Comparison of ENCODE assay signal across 1 cellular context in genomic region chr2:212451786-212452200, GRCh38.
TF ChIP-seq lines count a peak whose summit lies in the region.

No MANE protein-coding gene starts in this region.

TF ChIP-seq in HepG2, 621 proteins besides CTCF, POLR2A, EP300 and RAD21 (continued from another document and continues in another):
- TF ChIP-seq ZBED4 (CRISPR knock-in tag; IDR thresholded peaks at IDR 0.05; ENCODE audit: borderline replicate concordance): no peak
- no peak for TF ChIP-seq ZSCAN22 (CRISPR knock-in tag; IDR thresholded peaks at IDR 0.05)
- no peak for TF ChIP-seq ZNF230 (CRISPR knock-in tag; IDR thresholded peaks at IDR 0.05)
- no peak for TF ChIP-seq E2F5 (CRISPR knock-in tag; conservative IDR thresholded peaks at IDR 0.05)
- no peak for TF ChIP-seq ZNF646 (CRISPR knock-in tag; IDR thresholded peaks at IDR 0.05)
- TF ChIP-seq MEIS2 (CRISPR knock-in tag; IDR thresholded peaks at IDR 0.05): no peak
- no peak for TF ChIP-seq KDM3A (CRISPR knock-in tag; IDR thresholded peaks at IDR 0.05; ENCODE audit: low read depth)
- no peak for TF ChIP-seq STAG1 (CRISPR knock-in tag; IDR thresholded peaks at IDR 0.05)
- no peak for TF ChIP-seq MYPOP (CRISPR knock-in tag; IDR thresholded peaks at IDR 0.05)
- no peak for TF ChIP-seq ZNF891 (CRISPR knock-in tag; IDR thresholded peaks at IDR 0.05)
- TF ChIP-seq BCLAF1 (IDR thresholded peaks at IDR 0.05): no peak
- no peak for TF ChIP-seq NRL (CRISPR knock-in tag; IDR thresholded peaks at IDR 0.05; ENCODE audit: borderline replicate concordance)
- no peak for TF ChIP-seq ZNF547 (CRISPR knock-in tag; IDR thresholded peaks at IDR 0.05)
- TF ChIP-seq ZNF775 (CRISPR knock-in tag; IDR thresholded peaks at IDR 0.05; ENCODE audit: borderline replicate concordance): no peak
- no peak for TF ChIP-seq RAD51 (IDR thresholded peaks at IDR 0.05; ENCODE audit: borderline replicate concordance)
- no peak for TF ChIP-seq CBX5 (CRISPR knock-in tag; IDR thresholded peaks at IDR 0.05; ENCODE audit: borderline replicate concordance)
- no peak for TF ChIP-seq HNRNPUL1 (IDR thresholded peaks at IDR 0.05; ENCODE audit: low read depth, low read length)
- no peak for TF ChIP-seq KLF6 (CRISPR knock-in tag; IDR thresholded peaks at IDR 0.05)
- no peak for TF ChIP-seq BRF2 (CRISPR knock-in tag; IDR thresholded peaks at IDR 0.05)
- no peak for TF ChIP-seq REPIN1 (CRISPR knock-in tag; IDR thresholded peaks at IDR 0.05; ENCODE audit: borderline replicate concordance, low read depth)
- no peak for TF ChIP-seq ZNF816 (CRISPR knock-in tag; IDR thresholded peaks at IDR 0.05; ENCODE audit: borderline replicate concordance)
- no peak for TF ChIP-seq RARG (CRISPR knock-in tag; IDR thresholded peaks at IDR 0.05; ENCODE audit: low read depth)
- TF ChIP-seq ARID4A (CRISPR knock-in tag; IDR thresholded peaks at IDR 0.05; ENCODE audit: borderline replicate concordance): no peak
- TF ChIP-seq HOXA3 (CRISPR knock-in tag; IDR thresholded peaks at IDR 0.05): no peak
- TF ChIP-seq MTF1 (CRISPR knock-in tag; IDR thresholded peaks at IDR 0.05): no peak
- no peak for TF ChIP-seq ZNF264 (CRISPR knock-in tag; IDR thresholded peaks at IDR 0.05)
- no peak for TF ChIP-seq ZBTB8A (CRISPR knock-in tag; IDR thresholded peaks at IDR 0.05; ENCODE audit: borderline replicate concordance, low read depth)
- 0 out of 2 replicates have a peak, but pooled peaks have one; percentile 39 for TF ChIP-seq ZKSCAN8 (CRISPR knock-in tag; IDR thresholded peaks at IDR 0.05; ENCODE audit: borderline replicate concordance)
- TF ChIP-seq HINFP (CRISPR knock-in tag; IDR thresholded peaks at IDR 0.05; ENCODE audit: low read depth): no peak
- no peak for TF ChIP-seq MXD1 (CRISPR knock-in tag; IDR thresholded peaks at IDR 0.05)
- TF ChIP-seq YEATS4 (CRISPR knock-in tag; IDR thresholded peaks at IDR 0.05; ENCODE audit: borderline replicate concordance): no peak
- TF ChIP-seq ZKSCAN1 (IDR thresholded peaks at IDR 0.05; ENCODE audit: low read length): no peak
- no peak for TF ChIP-seq ZNF781 (CRISPR knock-in tag; IDR thresholded peaks at IDR 0.05; ENCODE audit: borderline replicate concordance, not compliant biosample characterization)
- TF ChIP-seq DBP (CRISPR knock-in tag; IDR thresholded peaks at IDR 0.05; ENCODE audit: not compliant biosample characterization): no peak
